Comparison of ENCODE assay signal across 8 cellular contexts in genomic region chr2:151278487-151278886, GRCh38.
"Had no signal": no experiment of that assay in that cellular context is flagged by ENCODE, and none has a peak within 500 bp of the region (broad histone marks: within the 10 kb centered on the region; RNA-seq: fewer than 3 reads in every experiment).

No MANE protein-coding gene starts in this region.

- FAIRE-seq: H1, H54, HTR-8/SVneo had no signal

- H3K9me3 Mint-ChIP-seq: GM23338, H9, IgD-negative memory B cell had no signal

- H3K27ac Mint-ChIP-seq: GM23338, H9, IgD-negative memory B cell had no signal

- H3K4me1 Mint-ChIP-seq: GM23338 had no signal

- ATAC-seq: GM23338 had no signal

- H3K4me3 Mint-ChIP-seq: GM23338, H9, IgD-negative memory B cell had no signal

- DNase-seq: H9, HCEC 1CT, KG1 had no signal

- H3K4me3 ChIP-seq: GM23338 had no signal

- H3K27me3 Mint-ChIP-seq: IgD-negative memory B cell had no signal
